Comparison of ENCODE assay signal across 1 cellular context in genomic region chr22:50483556-50483955, GRCh38.
TF ChIP-seq lines count a peak whose summit lies in the region.

No MANE protein-coding gene starts in this region.

TF ChIP-seq in K562, 482 proteins besides CTCF, POLR2A, EP300 and RAD21:
- TF ChIP-seq BRF2 (IDR thresholded peaks at IDR 0.05; ENCODE audit: borderline replicate concordance, insufficient read depth, insufficient read length): no peak
- TF ChIP-seq BDP1 (IDR thresholded peaks at IDR 0.05; ENCODE audit: insufficient read depth, insufficient read length): no peak
- peak; percentile 6; the same call in 1 of the 2 replicates for TF ChIP-seq POLR2G (IDR thresholded peaks at IDR 0.05; ENCODE audit: low read depth, low read length)
- no peak for TF ChIP-seq ZBTB11 (CRISPR knock-in tag; IDR thresholded peaks at IDR 0.05)
- no peak for TF ChIP-seq KLF13 (tag; IDR thresholded peaks at IDR 0.05; ENCODE audit: borderline replicate concordance, low read depth)
- 0 out of 2 replicates have a peak, but pooled peaks have one; percentile 1 for TF ChIP-seq RBFOX2 (IDR thresholded peaks at IDR 0.05; ENCODE audit: low read depth, low read length)
